8 cellular contexts compared by ENCODE assay signal in genomic region chrX:16436348-16437188, GRCh38.
DNase-seq lines count a peak whose midpoint lies in the region; ATAC-seq and TF ChIP-seq lines count a peak whose summit lies in the region.

No MANE protein-coding gene starts in this region.

- H3K36me3 ChIP-seq in CD8-positive, alpha-beta T cell (ENCODE audit: insufficient read depth, low read length) = no peaks in the 10 kb centered on the region
- H3K36me3 ChIP-seq in kidney epithelial cell (ENCODE audit: control insufficient read depth, insufficient read depth, low read length) = no peaks in the 10 kb centered on the region

- H3K27me3 ChIP-seq in CD8-positive, alpha-beta T cell (ENCODE audit: insufficient read depth, low read length) = no peaks in the 10 kb centered on the region
- no peaks in the 10 kb centered on the region for H3K27me3 ChIP-seq in kidney epithelial cell (ENCODE audit: control insufficient read depth, insufficient read depth, low read length)

- peaks cover 15% of the 10 kb centered on the region for H3K4me1 ChIP-seq in CD8-positive, alpha-beta T cell (ENCODE audit: insufficient read depth, low read length)

- H3K4me3 Mint-ChIP-seq in CD8-positive, alpha-beta T cell = no peak overlapping the region
- no peak overlapping the region for H3K4me3 Mint-ChIP-seq in activated B cell treated with CpG ODN at 0.5 μM for 24 hours

- H3K27me3 Mint-ChIP-seq in CD8-positive, alpha-beta T cell (ENCODE audit: low read depth) = no peaks in the 10 kb centered on the region
- H3K27me3 Mint-ChIP-seq in activated B cell treated with CpG ODN at 0.5 μM for 24 hours = peaks cover 6% of the 10 kb centered on the region

- no peaks in the 10 kb centered on the region for H3K9me3 ChIP-seq in CD8-positive, alpha-beta T cell (ENCODE audit: low read length)

- no peaks in the 10 kb centered on the region for H3K9me3 Mint-ChIP-seq in CD8-positive, alpha-beta T cell
- H3K9me3 Mint-ChIP-seq in activated B cell treated with CpG ODN at 0.5 μM for 24 hours = no peaks in the 10 kb centered on the region

- peaks cover 15% of the 10 kb centered on the region for H3K4me1 Mint-ChIP-seq in CD8-positive, alpha-beta T cell (ENCODE audit: low read depth)
- H3K4me1 Mint-ChIP-seq in activated B cell treated with CpG ODN at 0.5 μM for 24 hours = no peaks in the 10 kb centered on the region

- POLR2A ChIA-PET in CD8-positive, alpha-beta T cell (lab: Charles Lee) = no interaction called here
- POLR2A ChIA-PET in activated B cell treated with CpG ODN at 0.5 μM for 24 hours (lab: Charles Lee) = no interaction called here

- no peaks in the 10 kb centered on the region for H3K36me3 Mint-ChIP-seq in CD8-positive, alpha-beta T cell
- H3K36me3 Mint-ChIP-seq in activated B cell treated with CpG ODN at 0.5 μM for 24 hours (ENCODE audit: low read depth) = no peaks in the 10 kb centered on the region

- no peak overlapping the region for H3K4me3 ChIP-seq in CD8-positive, alpha-beta T cell (ENCODE audit: low read depth, low read length)
- H3K4me3 ChIP-seq in cardiac fibroblast (replicated peaks in 1 of 2; ENCODE audit: low read depth in 2 of 2, low read length in 2 of 2) = no peak overlapping the region
- no peak overlapping the region for H3K4me3 ChIP-seq in kidney epithelial cell (ENCODE audit: low read depth, low read length)

- DNase-seq in CD8-positive, alpha-beta T cell = peak; percentile 8 to 73 (median 45)
- DNase-seq in NCI-H2029 (lab: John Stamatoyannopoulos, UW) = peak; percentile 21
- peak; percentile 15 for DNase-seq in activated B cell treated with CpG ODN at 0.5 μM for 24 hours
- DNase-seq in cardiac fibroblast (ENCODE audit: low read depth in 2 of 2) = peak; percentile 71 to 81
- no peak for DNase-seq in kidney epithelial cell (ENCODE audit: low read depth)
- DNase-seq in stimulated activated CD4-positive, alpha-beta T cell treated with anti-CD3 and anti-CD28 coated beads, Interleukin-2, amount 100 ng/mL, for 48 hours = peak; percentile 51 to 74

- intact Hi-C loops in CD8-positive, alpha-beta T cell (cut with DNase I, micrococcal nuclease) = loop anchor here (2.0 to 10.0 kb wide), 3 partner anchors 234 to 672 kb away; partner anchors contain the start of gene GRPR (in 1 of the 2)
- intact Hi-C loops in activated B cell treated with CpG ODN at 0.5 μM for 24 hours (cut with micrococcal nuclease) = loop anchor here (1.0 to 2.0 kb wide), 3 partner anchors 258 to 506 kb away; partner anchors contain the start of gene GRPR

- H3K27ac ChIP-seq in CD8-positive, alpha-beta T cell (ENCODE audit: low read depth, low read length) = no peak overlapping the region

- H3K27ac Mint-ChIP-seq in CD8-positive, alpha-beta T cell = no peak overlapping the region
- no peak overlapping the region for H3K27ac Mint-ChIP-seq in activated B cell treated with CpG ODN at 0.5 μM for 24 hours

- CTCF ChIA-PET in CD8-positive, alpha-beta T cell (lab: Charles Lee) = interaction anchor here (0.6 to 2.2 kb wide), 16 partner anchors 8 to 260 kb away, joined by 3 to 13 read pairs (median 4); no protein-coding TSS in a partner anchor
- CTCF ChIA-PET in activated B cell treated with CpG ODN at 0.5 μM for 24 hours (lab: Charles Lee) = interaction anchor here (0.6 to 1.1 kb wide), 2 partner anchors 13 to 455 kb away, joined by 3 to 4 read pairs; no protein-coding TSS in a partner anchor

- ATAC-seq in CD8-positive, alpha-beta T cell = peak; percentile 46
- ATAC-seq in GM21825 (IDR thresholded peaks at IDR 0.05; ENCODE audit: unreplicated experiment) (peak; percentile 75), activated B cell treated with CpG ODN at 0.5 μM for 24 hours (ENCODE audit: low read depth) (peak; percentile 25), HG03045 (IDR thresholded peaks at IDR 0.05; ENCODE audit: unreplicated experiment) (no peak)

- TF ChIP-seq CTCF in CD8-positive, alpha-beta T cell (IDR thresholded peaks at IDR 0.05) = peak; percentile 60
- TF ChIP-seq CTCF in activated B cell treated with CpG ODN at 0.5 μM for 24 hours (IDR thresholded peaks at IDR 0.05) (no peak), cardiac fibroblast (IDR thresholded peaks at IDR 0.05; ENCODE audit: low read depth, low read length) (peak; percentile 59), kidney epithelial cell (IDR thresholded peaks at IDR 0.05; ENCODE audit: insufficient read depth, low read length, poor library complexity, severe bottlenecking) (peak; percentile 75)
